18 cellular contexts compared by ENCODE assay signal in genomic region chr19:49389406-49389805, GRCh38. TPM values are rescaled to one million over a fixed set of nuclear protein-coding genes. Genes with fewer than 3 reads are reported as not detected.
DNase-seq lines count a peak whose midpoint lies in the region; ATAC-seq, FAIRE-seq and TF ChIP-seq lines count a peak whose summit lies in the region.
"Had no signal": no experiment of that assay in that cellular context is flagged by ENCODE, and none has a peak within 500 bp of the region (broad histone marks: within the 10 kb centered on the region; RNA-seq: fewer than 3 reads in every experiment).

No MANE protein-coding gene starts in this region.

- ATAC-seq in memory B cell (ENCODE audit: low read depth) (no peak), HG03108 (IDR thresholded peaks at IDR 0.05; ENCODE audit: unreplicated experiment) (no peak)
- ATAC-seq: CD8-positive, alpha-beta T cell; HCT116 had no signal

- no peak overlapping the region for H3K4me3 ChIP-seq in OCI-LY7 (ENCODE audit: low read depth, low read length, poor library complexity, severe bottlenecking)

- H3K27ac Mint-ChIP-seq in activated naive CD4-positive, alpha-beta T cell treated with anti-CD3 and anti-CD28 coated beads for 36 hours = no peak overlapping the region
- no peak overlapping the region for H3K27ac Mint-ChIP-seq in activated naive CD4-positive, alpha-beta T cell treated with anti-CD3 and anti-CD28 coated beads, Interleukin-2, amount 10 ng/mL, durations not matched to agents 7 days and 5 days
- peak overlapping the region; percentile 70 for H3K27ac Mint-ChIP-seq in memory B cell
- H3K27ac Mint-ChIP-seq: CD8-positive, alpha-beta T cell had no signal

- peaks cover 15% of the 10 kb centered on the region for H3K4me1 Mint-ChIP-seq in activated naive CD4-positive, alpha-beta T cell treated with anti-CD3 and anti-CD28 coated beads for 36 hours (ENCODE audit: low read depth)
- H3K4me1 Mint-ChIP-seq in activated naive CD4-positive, alpha-beta T cell treated with anti-CD3 and anti-CD28 coated beads, Interleukin-2, amount 10 ng/mL, durations not matched to agents 7 days and 5 days = peaks cover 32% of the 10 kb centered on the region
- peaks cover 29% of the 10 kb centered on the region for H3K4me1 Mint-ChIP-seq in memory B cell

- FAIRE-seq in urothelium cell line (lab: Jason Lieb, UNC) = no peak
- FAIRE-seq: D721Med, GM19239 had no signal

- H3K4me1 ChIP-seq in OCI-LY7 (ENCODE audit: insufficient read depth, low read length, poor library complexity, severe bottlenecking) = peaks cover 79% of the 10 kb centered on the region

- no TSS peak for BruUV-seq in OCI-LY7 (replicated peaks; lab: Mats Ljungman, UMichigan)

- H3K36me3 ChIP-seq in OCI-LY7 (ENCODE audit: insufficient read depth, low read length) = no peaks in the 10 kb centered on the region

- H3K9me3 ChIP-seq in OCI-LY7 (ENCODE audit: low read length) = no peaks in the 10 kb centered on the region; the same call in 1 of the 2 replicates

- no peak for DNase-seq in activated naive CD4-positive, alpha-beta T cell treated with anti-CD3 and anti-CD28 coated beads for 36 hours
- no peak for DNase-seq in activated naive CD4-positive, alpha-beta T cell treated with anti-CD3 and anti-CD28 coated beads, Interleukin-2, amount 10 ng/mL, durations not matched to agents 7 days and 5 days
- DNase-seq in OCI-LY7 (ENCODE audit: low spot score) = peak; percentile 24
- no peak for DNase-seq in memory B cell (ENCODE audit: low spot score in 2 of 2)
- no peak for DNase-seq in urothelium cell line (ENCODE audit: low spot score)
- DNase-seq in anterior cingulate cortex (lab: John Stamatoyannopoulos, UW) = no peak
- no peak for DNase-seq in T-helper 1 cell
- DNase-seq: CD8-positive, alpha-beta T cell; COR-L47; GF-D8 had no signal

- POLR2A ChIA-PET in OCI-LY7 (lab: Charles Lee) = no interaction called here

- H2AFZ ChIP-seq in OCI-LY7 (ENCODE audit: low read length) = peak overlapping the region; percentile 18; the same call in 1 of the 2 replicates

- no peaks in the 10 kb centered on the region for H4K20me1 ChIP-seq in OCI-LY7 (ENCODE audit: insufficient read depth, low read length)

- CTCF ChIA-PET in activated naive CD4-positive, alpha-beta T cell treated with anti-CD3 and anti-CD28 coated beads for 36 hours (lab: Charles Lee) = interaction anchor here (1.1 to 4.0 kb wide), 3 partner anchors 56 to 177 kb away, joined by 3 to 18 read pairs (median 3); no protein-coding TSS in a partner anchor
- CTCF ChIA-PET in activated naive CD4-positive, alpha-beta T cell treated with anti-CD3 and anti-CD28 coated beads, Interleukin-2, amount 10 ng/mL, durations not matched to agents 7 days and 5 days (lab: Charles Lee) = interaction anchor here (1.2 to 3.4 kb wide), 2 partner anchors 80 to 157 kb away, joined by 3 to 30 read pairs; no protein-coding TSS in a partner anchor
- CTCF ChIA-PET in OCI-LY7 (lab: Charles Lee; ENCODE audit: unreplicated experiment) = no interaction called here

- H3K9me3 Mint-ChIP-seq in activated naive CD4-positive, alpha-beta T cell treated with anti-CD3 and anti-CD28 coated beads for 36 hours = no peaks in the 10 kb centered on the region
- no peaks in the 10 kb centered on the region for H3K9me3 Mint-ChIP-seq in activated naive CD4-positive, alpha-beta T cell treated with anti-CD3 and anti-CD28 coated beads, Interleukin-2, amount 10 ng/mL, durations not matched to agents 7 days and 5 days
- H3K9me3 Mint-ChIP-seq in memory B cell = peaks cover 1% of the 10 kb centered on the region
- H3K9me3 Mint-ChIP-seq: CD8-positive, alpha-beta T cell had no signal

- TF ChIP-seq CTCF in OCI-LY7 (conservative IDR thresholded peaks at IDR 0.05; ENCODE audit: low read length) = no peak

- H3K36me3 Mint-ChIP-seq in activated naive CD4-positive, alpha-beta T cell treated with anti-CD3 and anti-CD28 coated beads for 36 hours (ENCODE audit: low read depth) = no peaks in the 10 kb centered on the region
- peaks cover 1% of the 10 kb centered on the region for H3K36me3 Mint-ChIP-seq in activated naive CD4-positive, alpha-beta T cell treated with anti-CD3 and anti-CD28 coated beads, Interleukin-2, amount 10 ng/mL, durations not matched to agents 7 days and 5 days
- H3K36me3 Mint-ChIP-seq in memory B cell = no peaks in the 10 kb centered on the region
- H3K36me3 Mint-ChIP-seq: CD14-positive monocyte; CD8-positive, alpha-beta T cell had no signal

- peaks cover 3% of the 10 kb centered on the region for H3K27me3 Mint-ChIP-seq in activated naive CD4-positive, alpha-beta T cell treated with anti-CD3 and anti-CD28 coated beads for 36 hours (ENCODE audit: low read depth)
- peaks cover 50% of the 10 kb centered on the region for H3K27me3 Mint-ChIP-seq in activated naive CD4-positive, alpha-beta T cell treated with anti-CD3 and anti-CD28 coated beads, Interleukin-2, amount 10 ng/mL, durations not matched to agents 7 days and 5 days
- H3K27me3 Mint-ChIP-seq in memory B cell = no peaks in the 10 kb centered on the region

- peak overlapping the region; percentile 4 for H3K4me3 Mint-ChIP-seq in activated naive CD4-positive, alpha-beta T cell treated with anti-CD3 and anti-CD28 coated beads for 36 hours
- H3K4me3 Mint-ChIP-seq in activated naive CD4-positive, alpha-beta T cell treated with anti-CD3 and anti-CD28 coated beads, Interleukin-2, amount 10 ng/mL, durations not matched to agents 7 days and 5 days = no peak overlapping the region
- no peak overlapping the region for H3K4me3 Mint-ChIP-seq in memory B cell
- H3K4me3 Mint-ChIP-seq: CD14-positive monocyte; CD8-positive, alpha-beta T cell had no signal

- H3K27ac ChIP-seq in OCI-LY7 (ENCODE audit: low read depth, low read length, poor library complexity, severe bottlenecking) = peak overlapping the region; percentile 92
- H3K27ac ChIP-seq: HL-60 had no signal

- intact Hi-C loops in activated naive CD4-positive, alpha-beta T cell treated with anti-CD3 and anti-CD28 coated beads for 36 hours (cut with micrococcal nuclease) = loop anchor here (2.0 kb wide), 1 partner anchor 55 kb away; the partner anchor contains the start of gene CD37
- intact Hi-C loops in OCI-LY7 (cut with micrococcal nuclease; ENCODE audit: unreplicated experiment) = no loop called here

- no peaks in the 10 kb centered on the region for H3K79me2 ChIP-seq in OCI-LY7 (ENCODE audit: insufficient read depth, low read depth, low read length)

- H3K4me2 ChIP-seq in OCI-LY7 (ENCODE audit: low read length) = peak overlapping the region; percentile 78; the same call in 1 of the 2 replicates

- no peaks in the 10 kb centered on the region for H3K9me2 ChIP-seq in OCI-LY7 (ENCODE audit: insufficient read depth, low read length)

RNA-seq across cellular contexts. Expression of gene KASH5, which starts 1.4 kb away (rescaled TPM):
- 1 to 10 TPM; 2.4 to 3.2 TPM for total RNA-seq in activated naive CD4-positive, alpha-beta T cell treated with anti-CD3 and anti-CD28 coated beads for 36 hours
- total RNA-seq in OCI-LY7 (2014; rRNA removed; shearing (Covaris generic)) = 12.0 and 15.9 TPM in 2 replicates
- total RNA-seq in OCI-LY7 (2022) = 16.3 and 19.4 TPM in 2 replicates
- total RNA-seq: A172; CD8-positive, alpha-beta T cell; H4 had no signal

RNA-seq across cellular contexts. Expression of gene DKKL1, which starts 25.7 kb away (rescaled TPM):
- not detected for total RNA-seq in activated naive CD4-positive, alpha-beta T cell treated with anti-CD3 and anti-CD28 coated beads for 36 hours
- 0.15 and 0.63 TPM in 2 replicates for total RNA-seq in OCI-LY7 (2014; rRNA removed; shearing (Covaris generic))
- 0.61 and 0.79 TPM in 2 replicates for total RNA-seq in OCI-LY7 (2022)
- total RNA-seq: CD8-positive, alpha-beta T cell had no signal

RNA-seq across cellular contexts. Expression of gene TEAD2, which starts 27.2 kb away (rescaled TPM):
- total RNA-seq in activated naive CD4-positive, alpha-beta T cell treated with anti-CD3 and anti-CD28 coated beads for 36 hours = under 1 TPM in 1 of 2 experiments, not detected in 1; 0.20 TPM
- total RNA-seq in OCI-LY7 (2014; rRNA removed; shearing (Covaris generic)) = 5.3 and 7.4 TPM in 2 replicates
- 4.9 and 7.6 TPM in 2 replicates for total RNA-seq in OCI-LY7 (2022)
- total RNA-seq: CD8-positive, alpha-beta T cell had no signal

RNA-seq across cellular contexts. Expression of gene PTH2, which starts 33.8 kb away (rescaled TPM):
- total RNA-seq in activated naive CD4-positive, alpha-beta T cell treated with anti-CD3 and anti-CD28 coated beads for 36 hours = not detected
- total RNA-seq in OCI-LY7 (2014; rRNA removed; shearing (Covaris generic)) = 0.66 TPM in 1 of 2 replicates, not detected in the other
- 1.7 TPM in 1 of 2 replicates, not detected in the other for total RNA-seq in OCI-LY7 (2022)
- total RNA-seq: A172; CD8-positive, alpha-beta T cell; H4 had no signal

RNA-seq across cellular contexts. Expression of gene GFY, which starts 35.8 kb away (rescaled TPM):
- total RNA-seq in activated naive CD4-positive, alpha-beta T cell treated with anti-CD3 and anti-CD28 coated beads for 36 hours = not detected
- total RNA-seq in OCI-LY7 (2014; rRNA removed; shearing (Covaris generic)) = not detected in 2 replicates
- total RNA-seq in OCI-LY7 (2022) = not detected in 2 replicates
- total RNA-seq: A172; CD8-positive, alpha-beta T cell; H4 had no signal

Comparison
In these comparisons a context has a peak if more than half of its experiments do, and no peak if none do; other contexts are left out.
1. RNA of gene TEAD2, which starts 27.2 kb away (total RNA-seq): 4.9 to 7.6 TPM in OCI-LY7; 0.20 TPM in activated naive CD4-positive, alpha-beta T cell treated with anti-CD3 and anti-CD28 coated beads for 36 hours; every median in the first group is over 4 times any median in the second.